Comparison of ENCODE assay signal across 19 cellular contexts in genomic region chr2:233463586-233463985, GRCh38.
"Had no signal": no experiment of that assay in that cellular context is flagged by ENCODE, and none has a peak within 500 bp of the region (broad histone marks: within the 10 kb centered on the region; RNA-seq: fewer than 3 reads in every experiment).

No MANE protein-coding gene starts in this region.

- H3K27ac Mint-ChIP-seq: activated T-helper 1 cell treated with anti-CD3 and anti-CD28 coated beads, Interleukin-12 subunit alpha, Interleukin-12 subunit beta, Interleukin-2, Interleukin-4 antibody, amounts not matched to agents 30 ng/mL and 10 ng/mL and 1 ng/mL, durations not matched to agents 14 hours and 24 hours and 36 hours; dendritic cell treated with granulocyte-macrophage colony-stimulating factor and Interleukin-4, amounts not matched to agents 40 ng/mL and 50 ng/mL, for 4 days; effector memory CD8-positive, alpha-beta T cell; T-helper 17 cell had no signal

- DNase-seq: activated CD8-positive, alpha-beta memory T cell treated with anti-CD3 and anti-CD28 coated beads, Interleukin-2, amount 50 U/mL, for 48 hours; anterior cingulate cortex; brain microvascular endothelial cell; cerebellar nuclear complex; effector memory CD8-positive, alpha-beta T cell; foreskin melanocyte; naive thymus-derived CD8-positive, alpha-beta T cell; occipital lobe; stimulated activated CD4-positive, alpha-beta T cell treated with anti-CD3 and anti-CD28 coated beads, Interleukin-12 subunit alpha, Interleukin-12 subunit beta, amount 100 ng/mL, for 4 hours; stimulated activated CD4-positive, alpha-beta T cell treated with anti-CD3 and anti-CD28 coated beads, Interleukin-2, amount 100 ng/mL, for 24 hours; T-helper 17 cell; tibial artery; WERI-Rb-1 had no signal

- H3K27me3 ChIP-seq: brain microvascular endothelial cell, heart left ventricle, tibial artery had no signal

- H3K27ac ChIP-seq: brain microvascular endothelial cell, epithelial cell of prostate, heart left ventricle, tibial artery, WERI-Rb-1 had no signal

- H3K4me3 ChIP-seq: heart left ventricle, psoas muscle, tibial artery had no signal

- H3K9me3 Mint-ChIP-seq: activated T-helper 1 cell treated with anti-CD3 and anti-CD28 coated beads, Interleukin-12 subunit alpha, Interleukin-12 subunit beta, Interleukin-2, Interleukin-4 antibody, amounts not matched to agents 30 ng/mL and 10 ng/mL and 1 ng/mL, durations not matched to agents 14 hours and 24 hours and 36 hours; dendritic cell treated with granulocyte-macrophage colony-stimulating factor and Interleukin-4, amounts not matched to agents 40 ng/mL and 50 ng/mL, for 4 days; effector memory CD8-positive, alpha-beta T cell; naive thymus-derived CD8-positive, alpha-beta T cell had no signal

- H3K9me3 ChIP-seq: heart left ventricle, psoas muscle, tibial artery had no signal

- H3K4me3 Mint-ChIP-seq: activated T-helper 1 cell treated with anti-CD3 and anti-CD28 coated beads, Interleukin-12 subunit alpha, Interleukin-12 subunit beta, Interleukin-2, Interleukin-4 antibody, amounts not matched to agents 30 ng/mL and 10 ng/mL and 1 ng/mL, durations not matched to agents 14 hours and 24 hours and 36 hours; dendritic cell treated with granulocyte-macrophage colony-stimulating factor and Interleukin-4, amounts not matched to agents 40 ng/mL and 50 ng/mL, for 4 days; effector memory CD8-positive, alpha-beta T cell; T-helper 17 cell had no signal

- ATAC-seq: effector memory CD8-positive, alpha-beta T cell; heart left ventricle; left colon; naive thymus-derived CD8-positive, alpha-beta T cell; psoas muscle; T-helper 17 cell had no signal

- H3K27me3 Mint-ChIP-seq: dendritic cell treated with granulocyte-macrophage colony-stimulating factor and Interleukin-4, amounts not matched to agents 40 ng/mL and 50 ng/mL, for 4 days; effector memory CD8-positive, alpha-beta T cell; naive thymus-derived CD8-positive, alpha-beta T cell; T-helper 17 cell had no signal

- H3K4me1 ChIP-seq: tibial artery had no signal
